ENCODE assay signal across 31 cellular contexts in genomic region chr9:132616725-132617124, GRCh38. TPM values are rescaled to one million over a fixed set of nuclear protein-coding genes. Genes with fewer than 3 reads are reported as not detected.
"Had no signal": no experiment of that assay in that cellular context is flagged by ENCODE, and none has a peak within 500 bp of the region (broad histone marks: within the 10 kb centered on the region; RNA-seq: fewer than 3 reads in every experiment).

No MANE protein-coding gene starts in this region.

- H3K4me1 Mint-ChIP-seq: naive thymus-derived CD8-positive, alpha-beta T cell had no signal

- ATAC-seq: esophagus mucosa; gastrocnemius medialis; left ventricle myocardium superior; lower lobe of right lung; naive thymus-derived CD8-positive, alpha-beta T cell; sciatic nerve; stimulated activated naive CD8-positive, alpha-beta T cell treated with anti-CD3 and anti-CD28 coated beads, Interleukin-15, Interleukin-2, amounts not matched to agents 100 U/mL and 50 U/mL, for 24 hours had no signal

- H3K27me3 ChIP-seq: dorsolateral prefrontal cortex, gastrocnemius medialis, ovary, testis, tibial artery had no signal

- H3K4me3 Mint-ChIP-seq: naive thymus-derived CD8-positive, alpha-beta T cell; nephron progenitor cell; type B pancreatic cell had no signal

- H3K27ac ChIP-seq: dorsolateral prefrontal cortex, epithelial cell of prostate, gastrocnemius medialis, lower lobe of right lung, ovary, testis, tibial artery had no signal

- H3K9me3 Mint-ChIP-seq: naive thymus-derived CD8-positive, alpha-beta T cell; nephron progenitor cell; type B pancreatic cell had no signal

- H3K9me3 ChIP-seq: gastrocnemius medialis, lower lobe of right lung, ovary, testis, tibial artery had no signal

- H3K4me1 ChIP-seq: gastrocnemius medialis, lower lobe of right lung, testis, tibial artery had no signal

- H3K4me3 ChIP-seq: dorsolateral prefrontal cortex, gastrocnemius medialis, lower lobe of right lung, ovary, smooth muscle cell, testis, tibial artery had no signal

- H3K36me3 ChIP-seq: ovary had no signal

- FAIRE-seq: colon, keratinocyte had no signal

- DNase-seq: dorsolateral prefrontal cortex; effector CD4-positive, alpha-beta T cell; foreskin fibroblast; gastrocnemius medialis; head of caudate nucleus; left ventricle myocardium superior; lower lobe of right lung; naive thymus-derived CD8-positive, alpha-beta T cell; nephron progenitor cell; occipital lobe; ovary; stimulated activated CD4-positive, alpha-beta T cell treated with anti-CD3 and anti-CD28 coated beads, Interleukin-12 subunit alpha, Interleukin-12 subunit beta, amount 100 ng/mL, for 4 hours; stimulated activated CD4-positive, alpha-beta T cell treated with anti-CD3 and anti-CD28 coated beads, Interleukin-1b, Interleukin-23, amount 100 ng/mL, for 48 hours; stimulated activated CD4-positive, alpha-beta T cell treated with anti-CD3 and anti-CD28 coated beads, Interleukin-4, amount 100 ng/mL, for 1 hour; stimulated activated CD8-positive, alpha-beta memory T cell treated with anti-CD3 and anti-CD28 coated beads, Interleukin-4, amount 100 ng/mL, for 48 hours; stimulated activated naive CD8-positive, alpha-beta T cell treated with anti-CD3 and anti-CD28 coated beads, Interleukin-15, Interleukin-2, amounts not matched to agents 100 U/mL and 50 U/mL, for 24 hours; substantia nigra; testis; tibial artery had no signal

- H3K27ac Mint-ChIP-seq: nephron progenitor cell, type B pancreatic cell had no signal

- H3K27me3 Mint-ChIP-seq: naive thymus-derived CD8-positive, alpha-beta T cell; type B pancreatic cell had no signal

- H3K4me2 ChIP-seq: smooth muscle cell had no signal

RNA-seq across cellular contexts. Expression of gene BARHL1, which starts 34.3 kb away (rescaled TPM):
- total RNA-seq: dorsolateral prefrontal cortex; esophagus mucosa; gastrocnemius medialis; glomerular endothelial cell; left ventricle myocardium superior; lower lobe of right lung; mesenteric fat pad; myocyte; naive thymus-derived CD8-positive, alpha-beta T cell; occipital lobe; ovary; posterior vena cava; sciatic nerve; smooth muscle cell; urinary bladder had no signal
- polyA plus RNA-seq: keratinocyte; naive thymus-derived CD8-positive, alpha-beta T cell; ovary; urinary bladder had no signal
